In the genomic region with DNA sequence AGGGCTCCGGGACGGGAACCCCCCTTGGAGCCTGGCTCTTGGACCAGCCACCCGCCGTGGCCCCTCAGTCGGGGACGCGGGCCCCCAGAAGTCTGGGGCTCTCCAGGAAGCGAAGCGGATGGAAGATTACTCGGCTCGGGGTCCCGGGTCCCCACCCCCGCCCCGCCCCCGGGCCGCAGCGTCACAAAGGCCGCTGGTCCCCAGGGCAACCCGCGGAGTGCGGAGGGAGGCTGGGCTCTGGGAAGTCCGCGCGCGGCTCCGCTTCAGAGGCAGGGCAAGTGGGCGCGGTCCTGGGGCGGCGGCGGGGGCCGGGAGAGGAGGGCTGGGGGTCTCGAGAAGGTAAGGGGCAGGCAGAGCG, we compare ENCODE assay signal across 1 cellular context.
TF ChIP-seq lines count a peak whose summit lies in the region.

A gene with protein sequence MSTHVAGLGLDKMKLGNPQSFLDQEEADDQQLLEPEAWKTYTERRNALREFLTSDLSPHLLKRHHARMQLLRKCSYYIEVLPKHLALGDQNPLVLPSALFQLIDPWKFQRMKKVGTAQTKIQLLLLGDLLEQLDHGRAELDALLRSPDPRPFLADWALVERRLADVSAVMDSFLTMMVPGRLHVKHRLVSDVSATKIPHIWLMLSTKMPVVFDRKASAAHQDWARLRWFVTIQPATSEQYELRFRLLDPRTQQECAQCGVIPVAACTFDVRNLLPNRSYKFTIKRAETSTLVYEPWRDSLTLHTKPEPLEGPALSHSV (plus strand): TSS at position 227 of the 358 bp plus-strand sequence. CDS start 1,505 bp downstream, outside the sequence.

TF ChIP-seq in SK-N-SH treated with all-trans-retinoic acid at 6 μM for 48 hours, 23 proteins besides CTCF, POLR2A, EP300 and RAD21 (continued from another document):
- TF ChIP-seq, protein P1, sequence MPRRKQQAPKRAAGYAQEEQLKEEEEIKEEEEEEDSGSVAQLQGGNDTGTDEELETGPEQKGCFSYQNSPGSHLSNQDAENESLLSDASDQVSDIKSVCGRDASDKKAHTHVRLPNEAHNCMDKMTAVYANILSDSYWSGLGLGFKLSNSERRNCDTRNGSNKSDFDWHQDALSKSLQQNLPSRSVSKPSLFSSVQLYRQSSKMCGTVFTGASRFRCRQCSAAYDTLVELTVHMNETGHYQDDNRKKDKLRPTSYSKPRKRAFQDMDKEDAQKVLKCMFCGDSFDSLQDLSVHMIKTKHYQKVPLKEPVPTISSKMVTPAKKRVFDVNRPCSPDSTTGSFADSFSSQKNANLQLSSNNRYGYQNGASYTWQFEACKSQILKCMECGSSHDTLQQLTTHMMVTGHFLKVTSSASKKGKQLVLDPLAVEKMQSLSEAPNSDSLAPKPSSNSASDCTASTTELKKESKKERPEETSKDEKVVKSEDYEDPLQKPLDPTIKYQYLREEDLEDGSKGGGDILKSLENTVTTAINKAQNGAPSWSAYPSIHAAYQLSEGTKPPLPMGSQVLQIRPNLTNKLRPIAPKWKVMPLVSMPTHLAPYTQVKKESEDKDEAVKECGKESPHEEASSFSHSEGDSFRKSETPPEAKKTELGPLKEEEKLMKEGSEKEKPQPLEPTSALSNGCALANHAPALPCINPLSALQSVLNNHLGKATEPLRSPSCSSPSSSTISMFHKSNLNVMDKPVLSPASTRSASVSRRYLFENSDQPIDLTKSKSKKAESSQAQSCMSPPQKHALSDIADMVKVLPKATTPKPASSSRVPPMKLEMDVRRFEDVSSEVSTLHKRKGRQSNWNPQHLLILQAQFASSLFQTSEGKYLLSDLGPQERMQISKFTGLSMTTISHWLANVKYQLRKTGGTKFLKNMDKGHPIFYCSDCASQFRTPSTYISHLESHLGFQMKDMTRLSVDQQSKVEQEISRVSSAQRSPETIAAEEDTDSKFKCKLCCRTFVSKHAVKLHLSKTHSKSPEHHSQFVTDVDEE (CRISPR knock-in tag; IDR thresholded peaks at IDR 0.05): no peak
- TF ChIP-seq GLIS3 (CRISPR knock-in tag; IDR thresholded peaks at IDR 0.05) (no peak), ISL1 (CRISPR knock-in tag; IDR thresholded peaks at IDR 0.05) (no peak), ZFP3 (CRISPR knock-in tag; IDR thresholded peaks at IDR 0.05) (no peak), RARB (CRISPR knock-in tag; IDR thresholded peaks at IDR 0.05) (no peak), ZNF565 (CRISPR knock-in tag; conservative IDR thresholded peaks at IDR 0.05; ENCODE audit: low read depth) (no peak), PPARA (CRISPR knock-in tag; IDR thresholded peaks at IDR 0.05; ENCODE audit: borderline replicate concordance) (no peak), OSR1 (CRISPR knock-in tag; IDR thresholded peaks at IDR 0.05) (no peak), BACH2 (CRISPR knock-in tag; IDR thresholded peaks at IDR 0.05; ENCODE audit: borderline replicate concordance) (no peak)
- TF ChIP-seq, protein P2, sequence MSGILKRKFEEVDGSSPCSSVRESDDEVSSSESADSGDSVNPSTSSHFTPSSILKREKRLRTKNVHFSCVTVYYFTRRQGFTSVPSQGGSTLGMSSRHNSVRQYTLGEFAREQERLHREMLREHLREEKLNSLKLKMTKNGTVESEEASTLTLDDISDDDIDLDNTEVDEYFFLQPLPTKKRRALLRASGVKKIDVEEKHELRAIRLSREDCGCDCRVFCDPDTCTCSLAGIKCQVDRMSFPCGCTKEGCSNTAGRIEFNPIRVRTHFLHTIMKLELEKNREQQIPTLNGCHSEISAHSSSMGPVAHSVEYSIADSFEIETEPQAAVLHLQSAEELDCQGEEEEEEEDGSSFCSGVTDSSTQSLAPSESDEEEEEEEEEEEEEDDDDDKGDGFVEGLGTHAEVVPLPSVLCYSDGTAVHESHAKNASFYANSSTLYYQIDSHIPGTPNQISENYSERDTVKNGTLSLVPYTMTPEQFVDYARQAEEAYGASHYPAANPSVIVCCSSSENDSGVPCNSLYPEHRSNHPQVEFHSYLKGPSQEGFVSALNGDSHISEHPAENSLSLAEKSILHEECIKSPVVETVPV (CRISPR knock-in tag; IDR thresholded peaks at IDR 0.05): no peak
